In the genomic region with DNA sequence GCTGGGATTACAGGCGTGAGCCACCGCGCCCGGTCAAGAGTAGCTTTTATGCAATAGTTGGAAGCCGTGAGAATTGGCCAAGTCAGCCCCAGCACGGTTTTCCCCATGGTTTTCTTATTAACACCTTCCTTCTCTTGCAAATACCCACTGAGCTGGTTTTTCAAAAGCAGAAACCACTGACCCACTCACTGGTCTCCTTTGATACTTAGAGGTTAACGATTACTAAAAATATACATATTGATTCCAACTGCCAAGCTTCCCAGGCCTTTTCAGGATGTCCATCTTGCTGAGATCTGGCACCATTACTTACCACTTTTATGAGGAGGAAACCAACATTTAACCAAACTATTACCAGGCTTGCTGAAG, we compare ENCODE assay signal across 20 cellular contexts. TPM values are rescaled to one million over a fixed set of nuclear protein-coding genes. Genes with fewer than 3 reads are reported as not detected.
DNase-seq lines count a peak whose midpoint lies in the region; ATAC-seq, FAIRE-seq and TF ChIP-seq lines count a peak whose summit lies in the region.
"Had no signal": no experiment of that assay in that cellular context is flagged by ENCODE, and none has a peak within 500 bp of the region (broad histone marks: within the 10 kb centered on the region; RNA-seq: fewer than 3 reads in every experiment).

No MANE protein-coding gene starts in this region.

- peak overlapping the region; percentile 2; the same call in 1 of the 2 replicates for H3K4me3 ChIP-seq in GM12878
- H3K4me3 ChIP-seq: thyroid gland had no signal

- TF ChIP-seq CTCF in GM12878 (IDR thresholded peaks at IDR 0.05 in 2 of 3, conservative IDR thresholded peaks at IDR 0.05 in 1 of 3; ENCODE audit: control insufficient read depth in 2 of 3, extremely low read depth in 1 of 3, insufficient read depth in 1 of 3, low read depth in 3 of 3, low read length in 3 of 3) = no peak

- no peak for FAIRE-seq in GM12878 (lab: Jason Lieb, UNC)

- peak overlapping the region; percentile 90 for H3K4me2 ChIP-seq in GM12878 (ENCODE audit: control insufficient read depth, insufficient read depth)

- 1% methylated on average over 7 of the region's 7 CpGs for WGBS in GM12878 (ENCODE audit: insufficient coverage, insufficient replicate concordance, low lambda C conversion rate, missing lambda C conversion rate)

- intact Hi-C loops in GM12878 (cut with micrococcal nuclease; ENCODE audit: unreplicated experiment) = loop anchor here (1.0 kb wide), 3 partner anchors 21 to 475 kb away; a partner anchor contains a TSS

- H3K27ac ChIP-seq in GM12878 (ENCODE audit: control insufficient read depth, insufficient read depth) = peak overlapping the region; percentile 92
- H3K27ac ChIP-seq: thyroid gland had no signal

- peak overlapping the region; percentile 55 for H2AFZ ChIP-seq in GM12878 (ENCODE audit: control insufficient read depth, low read depth, low read length)

- CTCF ChIA-PET in GM12878 (lab: Yijun Ruan, JAX) = interaction anchor here (0.7 to 2.3 kb wide), 10 partner anchors 9 to 1635 kb away, joined by 3 to 40 read pairs (median 6); no protein-coding TSS in a partner anchor

- TF ChIP-seq POLR2A in GM18505 (IDR thresholded peaks at IDR 0.05; ENCODE audit: borderline replicate concordance, extremely low read depth, insufficient read depth, insufficient read length) = no peak
- no peak for TF ChIP-seq POLR2A in GM12878 (IDR thresholded peaks at IDR 0.05; ENCODE audit: low read depth, low read length)

- DNase-seq in GM12878 (ENCODE audit: low read depth, low spot score) (peak; percentile 61), ACHN (no peak), D341Med (ENCODE audit: low spot score) (no peak), DMS153 treated with DMSO at 0.1 percent for 48 hours (lab: John Stamatoyannopoulos, UW; ENCODE audit: unreplicated experiment) (no peak)
- DNase-seq: activated CD4-positive, alpha-beta T cell treated with anti-CD3 and anti-CD28 coated beads for 1 hour; activated CD8-positive, alpha-beta T cell treated with anti-CD3 and anti-CD28 coated beads, Interleukin-2, amount 10 ng/mL, durations not matched to agents 7 days and 5 days; amniotic stem cell; Karpas-422; left cardiac atrium; NCI-H1092 treated with DMSO at 0.1 percent for 48 hours; NCI-H2081 treated with DMSO at 0.1 percent for 48 hours; PC-3; SHP77; stimulated activated CD4-positive, alpha-beta T cell treated with anti-CD3 and anti-CD28 coated beads, Interleukin-4, amount 100 ng/mL, for 1 hour; stimulated activated naive CD8-positive, alpha-beta T cell treated with anti-CD3 and anti-CD28 coated beads, Interleukin-15, Interleukin-2, amounts not matched to agents 100 U/mL and 50 U/mL, for 24 hours; thyroid gland had no signal

- no TSS peak for BruUV-seq in GM12878 (replicated peaks; lab: Mats Ljungman, UMichigan)

- peak; percentile 14 for ATAC-seq in GM18505 (IDR thresholded peaks at IDR 0.05; ENCODE audit: unreplicated experiment)
- peak; percentile 40 for ATAC-seq in GM19438 (IDR thresholded peaks at IDR 0.05; ENCODE audit: low read depth, unreplicated experiment)
- ATAC-seq in HG03066 (IDR thresholded peaks at IDR 0.05; ENCODE audit: low read depth, unreplicated experiment) = peak; percentile 14
- ATAC-seq in GM12878 = peak; percentile 64
- no peak for ATAC-seq in HG03025 (IDR thresholded peaks at IDR 0.05; ENCODE audit: low FRiP score, unreplicated experiment)
- ATAC-seq: activated CD8-positive, alpha-beta T cell treated with anti-CD3 and anti-CD28 coated beads, Interleukin-2, amount 10 ng/mL, durations not matched to agents 7 days and 5 days; left cardiac atrium; PC-3 had no signal

- H3K9ac ChIP-seq in GM12878 (ENCODE audit: control insufficient read depth, insufficient read depth, low read length) = peak overlapping the region; percentile 28; the same call in 1 of the 2 replicates

- peak in 1 of 2 experiments; percentile 52; a peak in 1 of 4 replicates for TF ChIP-seq EP300 in GM12878 (IDR thresholded peaks at IDR 0.05; ENCODE audit: borderline replicate concordance in 1 of 2, control insufficient read depth in 1 of 2, low read depth in 2 of 2, low read length in 2 of 2)

- no peaks in the 10 kb centered on the region for H3K79me2 ChIP-seq in GM12878 (ENCODE audit: control insufficient read depth, insufficient read depth, low read length)

- H4K20me1 ChIP-seq in GM12878 (ENCODE audit: control insufficient read depth, insufficient read depth) = no peaks in the 10 kb centered on the region

- peaks cover 39% of the 10 kb centered on the region for H3K4me1 ChIP-seq in GM12878 (ENCODE audit: control insufficient read depth, insufficient read depth, low read length)
- H3K4me1 ChIP-seq: thyroid gland had no signal

- SMC1A ChIA-PET in GM12878 (lab: Charles Lee; ENCODE audit: uncharacterized antibody, unreplicated experiment) = interaction anchor here (0.9 to 4.2 kb wide), 8 partner anchors 10 to 52 kb away, joined by 3 to 118 read pairs (median 5); a partner anchor contains a TSS

- no peaks in the 10 kb centered on the region for H3K9me3 ChIP-seq in GM12878 (replicated peaks; ENCODE audit: control insufficient read depth, insufficient read depth, low read length)
- H3K9me3 ChIP-seq: thyroid gland had no signal

- RAD21 ChIA-PET in GM12878 (lab: Charles Lee; ENCODE audit: unreplicated experiment) = interaction anchor here (0.6 to 3.0 kb wide), 7 partner anchors 11 to 475 kb away, joined by 3 to 89 read pairs (median 4); a partner anchor contains a TSS

- POLR2A ChIA-PET in GM12878 (lab: Charles Lee) = interaction anchor here (0.6 to 3.5 kb wide), 8 partner anchors 12 to 1332 kb away, joined by 3 to 41 read pairs (median 4); no protein-coding TSS in a partner anchor

- H3K36me3 ChIP-seq in GM12878 (ENCODE audit: control insufficient read depth in 2 of 2, insufficient read depth in 2 of 2, low read length in 1 of 2) = no peaks in the 10 kb centered on the region
- H3K36me3 ChIP-seq: thyroid gland had no signal

- TF ChIP-seq RAD21 in GM12878 (IDR thresholded peaks at IDR 0.05; ENCODE audit: insufficient read depth, low read depth, low read length) = no peak

- no peaks in the 10 kb centered on the region for H3K27me3 ChIP-seq in GM12878 (replicated peaks in 1 of 2; ENCODE audit: control insufficient read depth in 2 of 2, insufficient read depth in 2 of 2, low read length in 1 of 2)
- H3K27me3 ChIP-seq: thyroid gland had no signal

- in situ Hi-C loops in GM12878 (cut with MboI) = no loop called here
- in situ Hi-C loops in ACHN (cut with HindIII; ENCODE audit: low pct_ligation_motif_present, low pct_unique_long_range_greater_than_20kb, low sequenced_read_pairs) = no loop called here

TF ChIP-seq in GM12878, 131 proteins besides CTCF, POLR2A, EP300 and RAD21 (continues in another document):
- TF ChIP-seq, protein P1, sequence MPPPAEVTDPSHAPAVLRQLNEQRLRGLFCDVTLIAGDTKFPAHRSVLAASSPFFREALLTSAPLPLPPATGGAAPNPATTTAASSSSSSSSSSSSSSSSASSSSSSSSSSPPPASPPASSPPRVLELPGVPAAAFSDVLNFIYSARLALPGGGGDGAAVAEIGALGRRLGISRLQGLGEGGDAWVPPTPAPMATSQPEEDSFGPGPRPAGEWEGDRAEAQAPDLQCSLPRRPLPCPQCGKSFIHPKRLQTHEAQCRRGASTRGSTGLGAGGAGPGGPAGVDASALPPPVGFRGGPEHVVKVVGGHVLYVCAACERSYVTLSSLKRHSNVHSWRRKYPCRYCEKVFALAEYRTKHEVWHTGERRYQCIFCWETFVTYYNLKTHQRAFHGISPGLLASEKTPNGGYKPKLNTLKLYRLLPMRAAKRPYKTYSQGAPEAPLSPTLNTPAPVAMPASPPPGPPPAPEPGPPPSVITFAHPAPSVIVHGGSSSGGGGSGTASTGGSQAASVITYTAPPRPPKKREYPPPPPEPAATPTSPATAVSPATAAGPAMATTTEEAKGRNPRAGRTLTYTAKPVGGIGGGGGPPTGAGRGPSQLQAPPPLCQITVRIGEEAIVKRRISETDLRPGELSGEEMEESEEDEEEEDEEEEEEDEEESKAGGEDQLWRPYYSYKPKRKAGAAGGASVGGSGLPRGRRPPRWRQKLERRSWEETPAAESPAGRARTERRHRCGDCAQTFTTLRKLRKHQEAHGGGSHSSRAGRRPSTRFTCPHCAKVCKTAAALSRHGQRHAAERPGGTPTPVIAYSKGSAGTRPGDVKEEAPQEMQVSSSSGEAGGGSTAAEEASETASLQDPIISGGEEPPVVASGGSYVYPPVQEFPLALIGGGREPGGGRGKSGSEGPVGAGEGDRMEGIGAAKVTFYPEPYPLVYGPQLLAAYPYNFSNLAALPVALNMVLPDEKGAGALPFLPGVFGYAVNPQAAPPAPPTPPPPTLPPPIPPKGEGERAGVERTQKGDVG (CRISPR knock-in tag; IDR thresholded peaks at IDR 0.05) = no peak
- TF ChIP-seq ZZZ3 (IDR thresholded peaks at IDR 0.05; ENCODE audit: control insufficient read depth, insufficient read length, low read depth) (no peak), GATAD2B (conservative IDR thresholded peaks at IDR 0.05; ENCODE audit: low read depth) (no peak; the same call in none of the 2 replicates), SREBF2 (IDR thresholded peaks at IDR 0.05; ENCODE audit: low read length) (no peak), SUZ12 (IDR thresholded peaks at IDR 0.05; ENCODE audit: unreplicated experiment) (no peak), MYC (IDR thresholded peaks at IDR 0.05; ENCODE audit: insufficient read depth, insufficient read length, insufficient replicate concordance, low read length, severe bottlenecking) (no peak), NFXL1 (IDR thresholded peaks at IDR 0.05; ENCODE audit: borderline replicate concordance) (no peak), SMC3 (IDR thresholded peaks at IDR 0.05; ENCODE audit: borderline replicate concordance, low read length) (no peak), NBN (IDR thresholded peaks at IDR 0.05) (no peak), IKZF2 (IDR thresholded peaks at IDR 0.05) (peak in 1 of 2 experiments; percentile 70)

RNA-seq across cellular contexts. Expression of a gene that starts 25.9 kb away (rescaled TPM):
- 172 and 179 TPM in 2 replicates for total RNA-seq in GM12878 (2013; cell fraction: nucleolus; rRNA removed)
- total RNA-seq in GM12878 (2014; rRNA removed) (55.6 and 64.1 TPM in 2 replicates), GM12878 (2014; rRNA removed; fragmentation: Illumina TruSeq; extraction: Trizol) (124 and 135 TPM in 2 replicates), GM12878 (2021) (155 and 174 TPM in 2 replicates)
- 89.3 TPM for polyA plus RNA-seq in GM12878 (2011; ENCODE audit: low read depth)
- polyA plus RNA-seq in GM12878 (2011; rRNA removed) (209 and 284 TPM in 2 replicates), GM12878 (2014; fragmentation: Illumina TruSeq; extraction: Trizol) (318 and 350 TPM in 2 replicates), GM12878 (2014; fragmentation: Nextera tagmentation; extraction: Ambion mirVana) (100 to 1,000 TPM in 1 of 2 experiments, 10 to 100 TPM in 1; 76.1 to 171 TPM), GM12878 (2014; rRNA removed) (212 and 257 TPM in 2 replicates), GM12878 (2016; fragmentation: Nextera tagmentation; extraction: Ambion mirVana) (100 to 1,000 TPM; 251 to 253 TPM)
- 92.3 and 131 TPM in 2 replicates for polyA plus RNA-seq in GM12878 (2011; cell fraction: cytosol; rRNA removed)
- 210 and 304 TPM in 2 replicates for polyA plus RNA-seq in GM12878 (2011; cell fraction: nucleus; rRNA removed)
- 145 and 148 TPM in 2 replicates for polyA plus RNA-seq in GM12878 (2012)
- 90.0 and 129 TPM in 2 replicates for polyA minus RNA-seq in GM12878 (2011; rRNA and poly(A)+ RNA removed)
- 54.4 and 74.5 TPM in 2 replicates for polyA minus RNA-seq in GM12878 (2011; cell fraction: cytosol; rRNA and poly(A)+ RNA removed)
- 68.2 and 109 TPM in 2 replicates for polyA minus RNA-seq in GM12878 (2011; cell fraction: nucleus; rRNA and poly(A)+ RNA removed)
